ENCODE assay signal across 10 cellular contexts in the genomic region with DNA sequence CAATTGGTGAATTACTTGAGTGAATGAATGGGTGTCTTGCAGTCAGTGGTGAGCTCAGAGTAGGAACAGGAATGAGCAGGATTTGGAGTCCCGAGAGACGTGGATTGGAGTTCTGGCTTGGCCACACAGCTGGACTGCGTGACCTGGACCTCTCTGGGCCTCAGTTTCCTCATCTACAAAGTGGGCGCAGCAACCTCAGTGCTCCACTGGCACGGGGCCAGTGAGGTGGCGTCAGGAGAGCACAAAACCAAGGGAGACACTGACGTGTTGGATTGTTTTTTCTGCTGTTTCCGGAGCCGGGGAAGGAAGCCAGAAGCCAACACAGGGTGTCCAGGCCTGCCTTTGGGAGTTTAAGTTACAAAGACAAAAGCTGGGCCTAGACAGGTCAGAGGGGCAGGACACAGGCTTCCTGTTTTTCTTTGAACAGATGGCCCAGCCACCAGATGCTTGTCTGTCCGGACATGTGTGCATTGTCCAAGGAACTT. TPM values are rescaled to one million over a fixed set of nuclear protein-coding genes. Genes with fewer than 3 reads are reported as not detected.
DNase-seq lines count a peak whose midpoint lies in the region; ATAC-seq and TF ChIP-seq lines count a peak whose summit lies in the region.
"Had no signal": no experiment of that assay in that cellular context is flagged by ENCODE, and none has a peak within 500 bp of the region (broad histone marks: within the 10 kb centered on the region; RNA-seq: fewer than 3 reads in every experiment).

No MANE protein-coding gene starts in this region.

- peak overlapping the region; percentile 55 for H3K9ac ChIP-seq in skeletal muscle satellite cell (ENCODE audit: low read depth, low read length)

- ATAC-seq in HG02798 (IDR thresholded peaks at IDR 0.05; ENCODE audit: poor library complexity, unreplicated experiment) (no peak), GM19467 (IDR thresholded peaks at IDR 0.05; ENCODE audit: unreplicated experiment) (no peak)

- H3K36me3 ChIP-seq in right atrium auricular region: no peaks in the 10 kb centered on the region
- H3K36me3 ChIP-seq in skeletal muscle satellite cell (ENCODE audit: insufficient read depth, low read length): no peaks in the 10 kb centered on the region

- H3K27me3 ChIP-seq in right atrium auricular region (no peaks in the 10 kb centered on the region), skeletal muscle satellite cell (ENCODE audit: control insufficient read depth, insufficient read depth, low read length) (no peaks in the 10 kb centered on the region)

- DNase-seq in HS-5 (ENCODE audit: low read depth) (peak; percentile 66), astrocyte of the spinal cord (ENCODE audit: low read depth, low spot score) (peak; percentile 86), right atrium auricular region (ENCODE audit: low spot score) (peak; percentile 84), islet precursor cell (no peak)
- DNase-seq in activated naive CD4-positive, alpha-beta T cell treated with anti-CD3 and anti-CD28 coated beads, Interleukin-2, amount 50 U/mL, for 16 hours: no peak
- DNase-seq: cerebellar nuclear complex had no signal

- TF ChIP-seq CTCF in astrocyte of the spinal cord (IDR thresholded peaks at IDR 0.05; ENCODE audit: low read depth, low read length): no peak
- no peak for TF ChIP-seq CTCF in right atrium auricular region (IDR thresholded peaks at IDR 0.05)

- peaks cover 0 to 24% of the 10 kb centered on the region in 2 donors for H3K4me1 ChIP-seq in right atrium auricular region
- H3K4me1 ChIP-seq in skeletal muscle satellite cell (ENCODE audit: control insufficient read depth, insufficient read depth, low read length): peaks cover 30% of the 10 kb centered on the region

- peak overlapping the region; percentile 39 for H3K4me2 ChIP-seq in skeletal muscle satellite cell (ENCODE audit: low read length)

- in situ Hi-C loops in astrocyte of the spinal cord (cut with HindIII; ENCODE audit: low sequenced_read_pairs): no loop called here

- H3K9me3 ChIP-seq in right atrium auricular region (no peaks in the 10 kb centered on the region), skeletal muscle satellite cell (replicated peaks; ENCODE audit: low read length) (no peaks in the 10 kb centered on the region)

- H3K4me3 ChIP-seq in astrocyte of the spinal cord (ENCODE audit: low read depth, low read length): no peak overlapping the region
- H3K4me3 ChIP-seq in right atrium auricular region: no peak overlapping the region
- H3K4me3 ChIP-seq in skeletal muscle satellite cell (ENCODE audit: low read length): no peak overlapping the region

- H3K27ac ChIP-seq in right atrium auricular region: peak overlapping the region; percentile 55 to 75

RNA-seq across cellular contexts. Expression of a gene that starts 6.5 kb away (rescaled TPM):
- 10 to 100 TPM; 12.7 to 49.4 TPM for total RNA-seq in right atrium auricular region
- total RNA-seq in skeletal muscle satellite cell (2012; rRNA removed): 13.4 and 13.5 TPM in 2 replicates

RNA-seq across cellular contexts. Expression of a gene that starts 27.1 kb away (rescaled TPM):
- not detected for total RNA-seq in right atrium auricular region
- not detected in 2 replicates for total RNA-seq in skeletal muscle satellite cell (2012; rRNA removed)
- total RNA-seq: T-helper 2 cell treated with Interferon-gamma antibody and Interleukin-4, amounts not matched to agents 100 ng/mL and 5 ng/mL, for 36 hours had no signal

RNA-seq across cellular contexts. Expression of a gene that starts 29.4 kb away (rescaled TPM):
- total RNA-seq in right atrium auricular region: 1 to 10 TPM in 1 of 2 donors, not detected in 1; 1.3 TPM
- not detected in 2 replicates for total RNA-seq in skeletal muscle satellite cell (2012; rRNA removed)
- total RNA-seq: T-helper 2 cell treated with Interferon-gamma antibody and Interleukin-4, amounts not matched to agents 100 ng/mL and 5 ng/mL, for 36 hours had no signal

Comparison
In these comparisons a context has a peak if more than half of its experiments do, and no peak if none do; other contexts are left out.
1. DNase-seq: peak in HS-5 (single experiment), astrocyte of the spinal cord (single experiment) and right atrium auricular region (single experiment); none in islet precursor cell (single experiment) and activated naive CD4-positive, alpha-beta T cell treated with anti-CD3 and anti-CD28 coated beads, Interleukin-2, amount 50 U/mL, for 16 hours (single experiment).